ENCODE assay signal across 3 cellular contexts in genomic region chr1:68216088-68216487, GRCh38.
TF ChIP-seq lines count a peak whose summit lies in the region.

No MANE protein-coding gene starts in this region.

TF ChIP-seq in SK-N-SH, 30 proteins besides CTCF, POLR2A, EP300 and RAD21 (continues in another document):
- TF ChIP-seq NRF1 (IDR thresholded peaks at IDR 0.05; ENCODE audit: low read depth, low read length) (no peak), CHD2 (IDR thresholded peaks at IDR 0.05; ENCODE audit: low read length, partially characterized antibody) (no peak), SMC3 (IDR thresholded peaks at IDR 0.05; ENCODE audit: low read depth, low read length) (no peak), REST (IDR thresholded peaks at IDR 0.05; ENCODE audit: low read depth, low read length) (no peak), TEAD4 (IDR thresholded peaks at IDR 0.05; ENCODE audit: borderline replicate concordance, insufficient read depth) (no peak), JUND (IDR thresholded peaks at IDR 0.05) (no peak), TCF12 (IDR thresholded peaks at IDR 0.05) (no peak), USF2 (IDR thresholded peaks at IDR 0.05; ENCODE audit: borderline replicate concordance, low read depth, low read length) (no peak), USF1 (IDR thresholded peaks at IDR 0.05; ENCODE audit: borderline replicate concordance, low read depth) (no peak), IRF3 (IDR thresholded peaks at IDR 0.05; ENCODE audit: low read depth, low read length) (no peak), YY1 (IDR thresholded peaks at IDR 0.05; ENCODE audit: low read depth) (no peak), RFX5 (IDR thresholded peaks at IDR 0.05; ENCODE audit: low read length) (no peak), POLR2AphosphoS5 (IDR thresholded peaks at IDR 0.05; ENCODE audit: low read depth, low read length) (no peak), FOXM1 (IDR thresholded peaks at IDR 0.05; ENCODE audit: low read depth) (no peak), EZH2phosphoT487 (IDR thresholded peaks at IDR 0.05; ENCODE audit: borderline replicate concordance, low read depth) (no peak), GABPA (IDR thresholded peaks at IDR 0.05; ENCODE audit: low read depth) (no peak)

TF ChIP-seq in SK-N-SH treated with all-trans-retinoic acid at 6 μM for 48 hours, 23 proteins besides CTCF, POLR2A, EP300 and RAD21:
- no peak for TF ChIP-seq ESRRG (CRISPR knock-in tag; IDR thresholded peaks at IDR 0.05)
- no peak for TF ChIP-seq PATZ1 (CRISPR knock-in tag; IDR thresholded peaks at IDR 0.05; ENCODE audit: borderline replicate concordance)
- no peak for TF ChIP-seq ISL1 (CRISPR knock-in tag; IDR thresholded peaks at IDR 0.05)
- TF ChIP-seq POU6F1 (CRISPR knock-in tag; IDR thresholded peaks at IDR 0.05; ENCODE audit: borderline replicate concordance, low read depth): no peak
- no peak for TF ChIP-seq OSR1 (CRISPR knock-in tag; IDR thresholded peaks at IDR 0.05)

TF ChIP-seq in H1, 55 proteins besides CTCF, POLR2A, EP300 and RAD21:
- TF ChIP-seq MAX (IDR thresholded peaks at IDR 0.05) (no peak), TBP (IDR thresholded peaks at IDR 0.05; ENCODE audit: low read depth, low read length) (no peak), MAFK (IDR thresholded peaks at IDR 0.05; ENCODE audit: low read depth, low read length) (no peak), CREB1 (IDR thresholded peaks at IDR 0.05) (no peak), BRCA1 (IDR thresholded peaks at IDR 0.05; ENCODE audit: low read depth, low read length) (no peak), TEAD4 (IDR thresholded peaks at IDR 0.05; ENCODE audit: low read depth, low read length) (no peak), CBX8 (IDR thresholded peaks at IDR 0.05; ENCODE audit: borderline replicate concordance, low read depth, low read length) (no peak), USF2 (IDR thresholded peaks at IDR 0.05; ENCODE audit: low read length) (no peak), SP1 (IDR thresholded peaks at IDR 0.05; ENCODE audit: low read depth, low read length) (no peak), KDM1A (IDR thresholded peaks at IDR 0.05; ENCODE audit: borderline replicate concordance, low read length) (no peak), SIRT6 (IDR thresholded peaks at IDR 0.05; ENCODE audit: low read length) (no peak), TCF12 (IDR thresholded peaks at IDR 0.05; ENCODE audit: low read depth, low read length) (no peak), SRF (IDR thresholded peaks at IDR 0.05; ENCODE audit: low read depth, low read length) (no peak), CBX5 (IDR thresholded peaks at IDR 0.05; ENCODE audit: low read depth, low read length) (no peak), FOSL1 (IDR thresholded peaks at IDR 0.05; ENCODE audit: insufficient read depth, low read depth, low read length) (no peak), RXRA (IDR thresholded peaks at IDR 0.05; ENCODE audit: insufficient read depth, low read depth, low read length) (no peak), EZH2 (IDR thresholded peaks at IDR 0.05; ENCODE audit: low read depth, low read length, severe bottlenecking) (no peak), CHD2 (IDR thresholded peaks at IDR 0.05; ENCODE audit: low read length) (no peak)
